17 cellular contexts compared by ENCODE assay signal in genomic region chr1:203907901-203908300, GRCh38.
"Had no signal": no experiment of that assay in that cellular context is flagged by ENCODE, and none has a peak within 500 bp of the region (broad histone marks: within the 10 kb centered on the region; RNA-seq: fewer than 3 reads in every experiment).

No MANE protein-coding gene starts in this region.

- H3K27me3 ChIP-seq: breast epithelium, suprapubic skin had no signal

- H3K4me1 Mint-ChIP-seq: activated naive CD8-positive, alpha-beta T cell treated with anti-CD3 and anti-CD28 coated beads, Interleukin-2, amount 10 ng/mL, durations not matched to agents 7 days and 5 days had no signal

- H3K4me3 Mint-ChIP-seq: activated naive CD8-positive, alpha-beta T cell treated with anti-CD3 and anti-CD28 coated beads, Interleukin-2, amount 10 ng/mL, durations not matched to agents 7 days and 5 days; activated T-helper 1 cell treated with anti-CD3 and anti-CD28 coated beads, Interleukin-12 subunit alpha, Interleukin-12 subunit beta, Interleukin-2, Interleukin-4 antibody, amounts not matched to agents 30 ng/mL and 10 ng/mL and 1 ng/mL, durations not matched to agents 14 hours and 24 hours and 36 hours; effector memory CD8-positive, alpha-beta T cell; stimulated activated naive CD8-positive, alpha-beta T cell treated with anti-CD3 and anti-CD28 coated beads, Interleukin-15, Interleukin-2, amounts not matched to agents 100 ng/mL and 50 ng/mL, for 24 hours; T-helper 2 cell treated with Interferon-gamma antibody and Interleukin-4, amounts not matched to agents 5 μg/mL and 100 μg/mL, for 36 hours; type B pancreatic cell had no signal

- H3K4me1 ChIP-seq: breast epithelium, spleen, suprapubic skin had no signal

- H3K36me3 ChIP-seq: breast epithelium, spleen, suprapubic skin had no signal

- H3K36me3 Mint-ChIP-seq: activated naive CD8-positive, alpha-beta T cell treated with anti-CD3 and anti-CD28 coated beads, Interleukin-2, amount 10 ng/mL, durations not matched to agents 7 days and 5 days; type B pancreatic cell had no signal

- H3K27ac Mint-ChIP-seq: activated naive CD8-positive, alpha-beta T cell treated with anti-CD3 and anti-CD28 coated beads, Interleukin-2, amount 10 ng/mL, durations not matched to agents 7 days and 5 days; activated T-helper 1 cell treated with anti-CD3 and anti-CD28 coated beads, Interleukin-12 subunit alpha, Interleukin-12 subunit beta, Interleukin-2, Interleukin-4 antibody, amounts not matched to agents 30 ng/mL and 10 ng/mL and 1 ng/mL, durations not matched to agents 14 hours and 24 hours and 36 hours; effector memory CD8-positive, alpha-beta T cell; stimulated activated naive CD8-positive, alpha-beta T cell treated with anti-CD3 and anti-CD28 coated beads, Interleukin-15, Interleukin-2, amounts not matched to agents 100 ng/mL and 50 ng/mL, for 24 hours; T-helper 2 cell treated with Interferon-gamma antibody and Interleukin-4, amounts not matched to agents 5 μg/mL and 100 μg/mL, for 36 hours; type B pancreatic cell had no signal

- H3K4me3 ChIP-seq: breast epithelium, spleen, suprapubic skin had no signal

- DNase-seq: activated CD4-positive, alpha-beta T cell treated with anti-CD3 and anti-CD28 coated beads, Interleukin-2, amount 50 U/mL, for 1 hour; activated CD8-positive, alpha-beta memory T cell treated with anti-CD3 and anti-CD28 coated beads for 24 hours; activated naive CD8-positive, alpha-beta T cell treated with anti-CD3 and anti-CD28 coated beads, Interleukin-2, amount 10 ng/mL, durations not matched to agents 7 days and 5 days; anterior cingulate cortex; cerebellar nuclear complex; dermis blood vessel endothelial cell; effector memory CD8-positive, alpha-beta T cell; foreskin melanocyte; spleen had no signal

- ATAC-seq: activated CD4-positive, CD25-positive, alpha-beta regulatory T cell treated with anti-CD3 and anti-CD28 coated beads, Interleukin-2, amount 50 U/mL, for 24 hours; effector memory CD8-positive, alpha-beta T cell; sciatic nerve had no signal

- H3K9me3 Mint-ChIP-seq: activated naive CD8-positive, alpha-beta T cell treated with anti-CD3 and anti-CD28 coated beads, Interleukin-2, amount 10 ng/mL, durations not matched to agents 7 days and 5 days; activated T-helper 1 cell treated with anti-CD3 and anti-CD28 coated beads, Interleukin-12 subunit alpha, Interleukin-12 subunit beta, Interleukin-2, Interleukin-4 antibody, amounts not matched to agents 30 ng/mL and 10 ng/mL and 1 ng/mL, durations not matched to agents 14 hours and 24 hours and 36 hours; effector memory CD8-positive, alpha-beta T cell; stimulated activated naive CD8-positive, alpha-beta T cell treated with anti-CD3 and anti-CD28 coated beads, Interleukin-15, Interleukin-2, amounts not matched to agents 100 ng/mL and 50 ng/mL, for 24 hours; T-helper 2 cell treated with Interferon-gamma antibody and Interleukin-4, amounts not matched to agents 5 μg/mL and 100 μg/mL, for 36 hours; type B pancreatic cell had no signal

- H3K27ac ChIP-seq: breast epithelium, spleen, suprapubic skin had no signal

- H3K9me3 ChIP-seq: breast epithelium, spleen, suprapubic skin had no signal

- H3K27me3 Mint-ChIP-seq: type B pancreatic cell had no signal
